In the genomic region with DNA sequence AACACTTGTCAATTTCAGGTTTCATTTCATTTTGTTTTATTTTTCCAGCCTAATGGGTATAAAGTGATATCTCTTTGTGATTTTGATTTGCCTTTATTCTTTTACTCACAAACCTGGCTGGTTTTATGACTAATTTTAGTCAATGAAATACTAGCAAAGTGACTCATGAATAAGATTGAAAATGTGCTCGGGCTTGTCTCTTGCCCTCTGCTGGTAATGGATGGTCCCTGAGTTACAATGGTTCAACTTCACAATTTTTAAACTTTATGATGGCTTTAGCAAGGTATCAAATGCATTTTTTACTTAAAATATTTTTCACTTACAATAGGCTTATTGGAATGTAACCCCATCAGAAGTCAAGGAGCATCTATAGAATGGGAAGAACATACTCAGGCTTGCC, we compare ENCODE assay signal across 18 cellular contexts.
DNase-seq lines count a peak whose midpoint lies in the region; ATAC-seq, FAIRE-seq and TF ChIP-seq lines count a peak whose summit lies in the region.
"Had no signal": no experiment of that assay in that cellular context is flagged by ENCODE, and none has a peak within 500 bp of the region (broad histone marks: within the 10 kb centered on the region; RNA-seq: fewer than 3 reads in every experiment).

No MANE protein-coding gene starts in this region.

- H3K4me3 ChIP-seq in A549, result no peak overlapping the region

- TF ChIP-seq POLR2A in A549 (IDR thresholded peaks at IDR 0.05; ENCODE audit: low read length) (no peak), GM18505 (IDR thresholded peaks at IDR 0.05; ENCODE audit: borderline replicate concordance, extremely low read depth, insufficient read depth, insufficient read length) (no peak)

- H3K9me3 Mint-ChIP-seq in activated naive CD4-positive, alpha-beta T cell treated with anti-CD3 and anti-CD28 coated beads for 36 hours, result peaks cover 13% of the 10 kb centered on the region
- H3K9me3 Mint-ChIP-seq: brain, mesothelial cell of epicardium had no signal

- POLR2A ChIA-PET in A549 (lab: Yijun Ruan, JAX), result no interaction called here

- 5% methylated on average over 1 of the region's 1 CpG for WGBS in A549 (ENCODE audit: missing lambda C conversion rate)

- intact Hi-C loops in activated naive CD4-positive, alpha-beta T cell treated with anti-CD3 and anti-CD28 coated beads for 36 hours (cut with micrococcal nuclease), result no loop called here

- TF ChIP-seq CTCF in A549 (IDR thresholded peaks at IDR 0.05) (no peak), foreskin keratinocyte (conservative IDR thresholded peaks at IDR 0.05) (peak; percentile 48)

- no peak overlapping the region for H3K27ac Mint-ChIP-seq in activated naive CD4-positive, alpha-beta T cell treated with anti-CD3 and anti-CD28 coated beads for 36 hours
- H3K27ac Mint-ChIP-seq: brain, mesothelial cell of epicardium had no signal

- ATAC-seq in A549 (no peak), GM18870 (IDR thresholded peaks at IDR 0.05; ENCODE audit: unreplicated experiment) (peak; percentile 70), foreskin keratinocyte (peak; percentile 40), GM18505 (IDR thresholded peaks at IDR 0.05; ENCODE audit: unreplicated experiment) (no peak), GM21390 (IDR thresholded peaks at IDR 0.05; ENCODE audit: unreplicated experiment) (no peak)

- FAIRE-seq in A549 (lab: Jason Lieb, UNC), result no peak

- no peak for TF ChIP-seq EP300 in A549 (IDR thresholded peaks at IDR 0.05)

- H3K9me3 ChIP-seq in A549, result no peaks in the 10 kb centered on the region

- DNase-seq in A549 (ENCODE audit: low read depth in 1 of 2, low spot score in 1 of 2) (no peak), M059J (ENCODE audit: low read depth) (peak; percentile 20), foreskin keratinocyte (peak; percentile 17 to 50), COLO668 (lab: John Stamatoyannopoulos, UW; ENCODE audit: unreplicated experiment) (no peak)
- no peak for DNase-seq in activated naive CD4-positive, alpha-beta T cell treated with anti-CD3 and anti-CD28 coated beads for 36 hours
- DNase-seq: activated CD8-positive, alpha-beta memory T cell treated with anti-CD3 and anti-CD28 coated beads for 24 hours; activated gamma-delta T cell treated with Interleukin-2 at 50 U/mL for 16 hours; Calu3; foreskin fibroblast; Kasumi-1; NCI-H1694; NCI-H524 treated with DMSO at 0.1 percent for 48 hours; RPMI8226 had no signal

- no peaks in the 10 kb centered on the region for H3K36me3 Mint-ChIP-seq in activated naive CD4-positive, alpha-beta T cell treated with anti-CD3 and anti-CD28 coated beads for 36 hours (ENCODE audit: low read depth)
- H3K36me3 Mint-ChIP-seq: brain, mesothelial cell of epicardium had no signal

- H3K4me1 ChIP-seq in A549 (no peaks in the 10 kb centered on the region), foreskin keratinocyte (no peaks in the 10 kb centered on the region)

- no peak overlapping the region for H3K27ac ChIP-seq in A549
- H3K27ac ChIP-seq in foreskin keratinocyte, result no peak overlapping the region

- no peak for TF ChIP-seq RAD21 in A549 (conservative IDR thresholded peaks at IDR 0.05 in 1 of 2, IDR thresholded peaks at IDR 0.05 in 1 of 2)

- no peak overlapping the region for H3K4me2 ChIP-seq in A549

- H3K4me3 Mint-ChIP-seq in activated naive CD4-positive, alpha-beta T cell treated with anti-CD3 and anti-CD28 coated beads for 36 hours, result no peak overlapping the region
- H3K4me3 Mint-ChIP-seq: brain, mesothelial cell of epicardium had no signal

- CTCF ChIA-PET in A549 (lab: Yijun Ruan, JAX), result no interaction called here
- CTCF ChIA-PET in activated naive CD4-positive, alpha-beta T cell treated with anti-CD3 and anti-CD28 coated beads for 36 hours (lab: Charles Lee), result no interaction called here

- H3K27me3 ChIP-seq in foreskin keratinocyte, result no peaks in the 10 kb centered on the region

- no peaks in the 10 kb centered on the region for H3K4me1 Mint-ChIP-seq in activated naive CD4-positive, alpha-beta T cell treated with anti-CD3 and anti-CD28 coated beads for 36 hours (ENCODE audit: low read depth)
- H3K4me1 Mint-ChIP-seq: brain, mesothelial cell of epicardium had no signal

- no peaks in the 10 kb centered on the region for H3K27me3 Mint-ChIP-seq in activated naive CD4-positive, alpha-beta T cell treated with anti-CD3 and anti-CD28 coated beads for 36 hours (ENCODE audit: low read depth)
- H3K27me3 Mint-ChIP-seq: brain had no signal

TF ChIP-seq in A549, 52 proteins besides CTCF, POLR2A, EP300 and RAD21:
- TF ChIP-seq JUN (IDR thresholded peaks at IDR 0.05) (no peak), NPAS2 (CRISPR knock-in tag; IDR thresholded peaks at IDR 0.05; ENCODE audit: borderline replicate concordance) (no peak), FOSL2 (IDR thresholded peaks at IDR 0.05) (no peak), FOSL2 (CRISPR knock-in tag; IDR thresholded peaks at IDR 0.05) (0 out of 2 replicates have a peak, but pooled peaks have one; percentile 15)
- TF ChIP-seq, protein P1, sequence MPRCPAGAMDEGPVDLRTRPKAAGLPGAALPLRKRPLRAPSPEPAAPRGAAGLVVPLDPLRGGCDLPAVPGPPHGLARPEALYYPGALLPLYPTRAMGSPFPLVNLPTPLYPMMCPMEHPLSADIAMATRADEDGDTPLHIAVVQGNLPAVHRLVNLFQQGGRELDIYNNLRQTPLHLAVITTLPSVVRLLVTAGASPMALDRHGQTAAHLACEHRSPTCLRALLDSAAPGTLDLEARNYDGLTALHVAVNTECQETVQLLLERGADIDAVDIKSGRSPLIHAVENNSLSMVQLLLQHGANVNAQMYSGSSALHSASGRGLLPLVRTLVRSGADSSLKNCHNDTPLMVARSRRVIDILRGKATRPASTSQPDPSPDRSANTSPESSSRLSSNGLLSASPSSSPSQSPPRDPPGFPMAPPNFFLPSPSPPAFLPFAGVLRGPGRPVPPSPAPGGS (IDR thresholded peaks at IDR 0.05), result no peak

Comparison
In these comparisons a context has a peak if more than half of its experiments do, and no peak if none do; other contexts are left out.
1. ATAC-seq: peak in GM18870 (single experiment) and foreskin keratinocyte (single experiment); none in A549 (0 of 2), GM18505 (single experiment) and GM21390 (single experiment).
2. DNase-seq: peak in M059J (single experiment) and foreskin keratinocyte (2 of 2); none in A549 (0 of 2), COLO668 (single experiment) and activated naive CD4-positive, alpha-beta T cell treated with anti-CD3 and anti-CD28 coated beads for 36 hours (single experiment).